In genomic region chr2:215685218-215685962, GRCh38 we compare ENCODE assay signal across 16 cellular contexts.
DNase-seq lines count a peak whose midpoint lies in the region; ATAC-seq, FAIRE-seq and TF ChIP-seq lines count a peak whose summit lies in the region.
"Had no signal": no experiment of that assay in that cellular context is flagged by ENCODE, and none has a peak within 500 bp of the region (broad histone marks: within the 10 kb centered on the region; RNA-seq: fewer than 3 reads in every experiment).

No MANE protein-coding gene starts in this region.

- H3K4me3 Mint-ChIP-seq in stimulated activated memory B cell treated with anti-CD40 and anti-IgM and Interleukin-4, amounts not matched to agents 10 μg/mL and 1 μg/mL and 100 μg/mL, for 72 hours = no peak overlapping the region

- H3K9me3 Mint-ChIP-seq in stimulated activated memory B cell treated with anti-CD40 and anti-IgM and Interleukin-4, amounts not matched to agents 10 μg/mL and 1 μg/mL and 100 μg/mL, for 72 hours = no peaks in the 10 kb centered on the region

- intact Hi-C loops in endothelial cell of umbilical vein (cut with micrococcal nuclease) = no loop called here

- peaks cover 19% of the 10 kb centered on the region for H3K27me3 Mint-ChIP-seq in stimulated activated memory B cell treated with anti-CD40 and anti-IgM and Interleukin-4, amounts not matched to agents 10 μg/mL and 1 μg/mL and 100 μg/mL, for 72 hours

- H3K27ac Mint-ChIP-seq in stimulated activated memory B cell treated with anti-CD40 and anti-IgM and Interleukin-4, amounts not matched to agents 10 μg/mL and 1 μg/mL and 100 μg/mL, for 72 hours = no peak overlapping the region

- ATAC-seq in GM21390 (IDR thresholded peaks at IDR 0.05; ENCODE audit: unreplicated experiment) (no peak), HG02678 (IDR thresholded peaks at IDR 0.05; ENCODE audit: unreplicated experiment) (no peak)
- no peak for ATAC-seq in stimulated activated memory B cell treated with anti-CD40 and anti-IgM and Interleukin-4, amounts not matched to agents 10 μg/mL and 1 μg/mL and 100 μg/mL, for 72 hours
- ATAC-seq: upper lobe of right lung had no signal

- no peak overlapping the region for H2AFZ ChIP-seq in endothelial cell of umbilical vein (ENCODE audit: low read depth, low read length)
- H2AFZ ChIP-seq in osteoblast (ENCODE audit: low read length) = no peak overlapping the region

- H4K20me1 ChIP-seq in endothelial cell of umbilical vein (replicated peaks; ENCODE audit: control insufficient read depth, extremely low read depth, insufficient read depth, low read length) (no peaks in the 10 kb centered on the region), osteoblast (ENCODE audit: insufficient read depth, low read length) (no peaks in the 10 kb centered on the region)

- no TSS peak for BruUV-seq in endothelial cell of umbilical vein (replicated peaks; lab: Mats Ljungman, UMichigan)

- H3K36me3 Mint-ChIP-seq in stimulated activated memory B cell treated with anti-CD40 and anti-IgM and Interleukin-4, amounts not matched to agents 10 μg/mL and 1 μg/mL and 100 μg/mL, for 72 hours = no peaks in the 10 kb centered on the region

- no peaks in the 10 kb centered on the region for H3K4me1 Mint-ChIP-seq in stimulated activated memory B cell treated with anti-CD40 and anti-IgM and Interleukin-4, amounts not matched to agents 10 μg/mL and 1 μg/mL and 100 μg/mL, for 72 hours

- peak; percentile 43 for FAIRE-seq in endothelial cell of umbilical vein (lab: Jason Lieb, UNC)
- FAIRE-seq: bronchial epithelial cell, K562 had no signal

- H3K4me2 ChIP-seq in endothelial cell of umbilical vein (ENCODE audit: insufficient read depth, low read length) (no peak overlapping the region), osteoblast (ENCODE audit: insufficient read depth, low read length) (peak overlapping the region; percentile 2)

- TF ChIP-seq CTCF in AG10803 (conservative IDR thresholded peaks at IDR 0.05; ENCODE audit: low read length) (no peak), endothelial cell of umbilical vein (IDR thresholded peaks at IDR 0.05; ENCODE audit: extremely low read depth in 1 of 2, insufficient read depth in 1 of 2, low read depth in 1 of 2, low read length in 2 of 2) (no peak), osteoblast (IDR thresholded peaks at IDR 0.05; ENCODE audit: extremely low read depth, low read depth, low read length) (no peak)

- dilution Hi-C loops in endothelial cell of umbilical vein (cut with MboI; ENCODE audit: extremely low pct_ligation_motif_present, low sequenced_read_pairs) = no loop called here

- POLR2A ChIA-PET in endothelial cell of umbilical vein (lab: Charles Lee) = interaction anchor here (1.2 kb wide), 1 partner anchor 8 kb away, joined by 3 read pairs; no protein-coding TSS in a partner anchor

- H3K9me3 ChIP-seq in endothelial cell of umbilical vein (replicated peaks; ENCODE audit: control insufficient read depth, insufficient read depth, low read length) = no peaks in the 10 kb centered on the region
- H3K9me3 ChIP-seq in osteoblast (ENCODE audit: low read depth, low read length) = no peaks in the 10 kb centered on the region
- H3K9me3 ChIP-seq: upper lobe of right lung had no signal

- TF ChIP-seq POLR2A in endothelial cell of umbilical vein (IDR thresholded peaks at IDR 0.05; ENCODE audit: low read depth, low read length) = no peak

- CTCF ChIA-PET in endothelial cell of umbilical vein (lab: Charles Lee) = interaction anchor here (1.1 kb wide), 2 partner anchors 8 to 230 kb away, joined by 5 read pairs; no protein-coding TSS in a partner anchor

- DNase-seq in AG10803 (ENCODE audit: low read depth) = peak; percentile 78
- DNase-seq in LHCN-M2 (ENCODE audit: low read depth) = peak; percentile 64
- DNase-seq in endothelial cell of umbilical vein (ENCODE audit: low read depth, low spot score) = no peak
- DNase-seq in osteoblast (ENCODE audit: insufficient read length, low spot score, missing footprints) = no peak
- DNase-seq in GM03348 (ENCODE audit: low spot score) = no peak
- DNase-seq: activated CD4-positive, alpha-beta T cell treated with anti-CD3 and anti-CD28 coated beads for 4 hours; activated naive CD4-positive, alpha-beta T cell treated with anti-CD3 and anti-CD28 coated beads, Interleukin-2, amount 50 U/mL, for 16 hours; NCI-H1048; NCI-H524 treated with DMSO at 0.1 percent for 48 hours; stimulated activated naive CD4-positive, alpha-beta T cell; upper lobe of right lung had no signal

- peaks cover 6% of the 10 kb centered on the region in 2 experiments for H3K36me3 ChIP-seq in endothelial cell of umbilical vein (ENCODE audit: control insufficient read depth in 2 of 2, extremely low read depth in 1 of 2, insufficient read depth in 2 of 2, low read length in 2 of 2)
- no peaks in the 10 kb centered on the region for H3K36me3 ChIP-seq in osteoblast (ENCODE audit: insufficient read depth, low read length)
- H3K36me3 ChIP-seq: upper lobe of right lung had no signal

- H3K79me2 ChIP-seq in endothelial cell of umbilical vein (ENCODE audit: control insufficient read depth, insufficient read depth, low read length) (no peaks in the 10 kb centered on the region), osteoblast (ENCODE audit: insufficient read depth, low read length) (no peaks in the 10 kb centered on the region)

- H3K4me1 ChIP-seq in endothelial cell of umbilical vein (ENCODE audit: control insufficient read depth, extremely low read depth, insufficient read depth, low read length) = no peaks in the 10 kb centered on the region
- peaks cover 37% of the 10 kb centered on the region for H3K4me1 ChIP-seq in osteoblast (ENCODE audit: insufficient read depth, low read length)

- H3K9ac ChIP-seq in endothelial cell of umbilical vein (replicated peaks; ENCODE audit: extremely low read depth, insufficient read depth, low read length) = no peak overlapping the region

- H3K27ac ChIP-seq in endothelial cell of umbilical vein (ENCODE audit: insufficient read depth, low read depth, low read length) (no peak overlapping the region), osteoblast (ENCODE audit: low read depth, low read length) (peak overlapping the region; percentile 92)
- H3K27ac ChIP-seq: upper lobe of right lung had no signal

- no peak overlapping the region for H3K4me3 ChIP-seq in AG10803 (ENCODE audit: low read length)
- H3K4me3 ChIP-seq in endothelial cell of umbilical vein (replicated peaks in 1 of 3; ENCODE audit: insufficient read depth in 1 of 3, low read depth in 1 of 3, low read length in 3 of 3) = no peak overlapping the region
- no peak overlapping the region for H3K4me3 ChIP-seq in osteoblast (ENCODE audit: insufficient read depth, low read length)
- H3K4me3 ChIP-seq: K562, upper lobe of right lung had no signal

- no peaks in the 10 kb centered on the region for H3K9me1 ChIP-seq in endothelial cell of umbilical vein (replicated peaks; ENCODE audit: control insufficient read depth, extremely low read depth, insufficient read depth, low read length)

- H3K27me3 ChIP-seq in endothelial cell of umbilical vein (ENCODE audit: control insufficient read depth in 2 of 2, insufficient read depth in 2 of 2, low read length in 2 of 2) = no peaks in the 10 kb centered on the region
- H3K27me3 ChIP-seq in osteoblast (ENCODE audit: insufficient read depth, low read length) = no peaks in the 10 kb centered on the region
- H3K27me3 ChIP-seq: upper lobe of right lung had no signal

TF ChIP-seq in endothelial cell of umbilical vein, 7 proteins besides CTCF, POLR2A, EP300 and RAD21:
- TF ChIP-seq GATA2 (IDR thresholded peaks at IDR 0.05; ENCODE audit: insufficient read depth, insufficient read length, low read depth, low read length) (no peak), MAX (IDR thresholded peaks at IDR 0.05; ENCODE audit: insufficient read depth, insufficient read length) (no peak), MYC (IDR thresholded peaks at IDR 0.05; ENCODE audit: low read depth, low read length) (no peak), EZH2 (IDR thresholded peaks at IDR 0.05; ENCODE audit: borderline replicate concordance, low read depth, low read length, severe bottlenecking) (no peak), FOS (IDR thresholded peaks at IDR 0.05; ENCODE audit: borderline replicate concordance, insufficient read depth, low read length) (no peak), JUN (IDR thresholded peaks at IDR 0.05; ENCODE audit: borderline replicate concordance, insufficient read depth, insufficient read length, low read depth) (no peak), POLR2AphosphoS5 (IDR thresholded peaks at IDR 0.05; ENCODE audit: insufficient read depth, low read depth, low read length) (no peak)
TF ChIP-seq in endothelial cell of umbilical vein: peak in this region for 0.

Comparison
In these comparisons a context has a peak if more than half of its experiments do, and no peak if none do; other contexts are left out.
1. DNase-seq: peak in AG10803 (single experiment) and LHCN-M2 (single experiment); none in endothelial cell of umbilical vein (single experiment), osteoblast (single experiment) and GM03348 (single experiment).